ENCODE assay signal across 1 cellular context in genomic region chr3:188021502-188022040, GRCh38.
TF ChIP-seq lines count a peak whose summit lies in the region.

No MANE protein-coding gene starts in this region.

TF ChIP-seq in HepG2, 621 proteins besides CTCF, POLR2A, EP300 and RAD21 (continued from another document and continues in another):
- TF ChIP-seq, protein P1, sequence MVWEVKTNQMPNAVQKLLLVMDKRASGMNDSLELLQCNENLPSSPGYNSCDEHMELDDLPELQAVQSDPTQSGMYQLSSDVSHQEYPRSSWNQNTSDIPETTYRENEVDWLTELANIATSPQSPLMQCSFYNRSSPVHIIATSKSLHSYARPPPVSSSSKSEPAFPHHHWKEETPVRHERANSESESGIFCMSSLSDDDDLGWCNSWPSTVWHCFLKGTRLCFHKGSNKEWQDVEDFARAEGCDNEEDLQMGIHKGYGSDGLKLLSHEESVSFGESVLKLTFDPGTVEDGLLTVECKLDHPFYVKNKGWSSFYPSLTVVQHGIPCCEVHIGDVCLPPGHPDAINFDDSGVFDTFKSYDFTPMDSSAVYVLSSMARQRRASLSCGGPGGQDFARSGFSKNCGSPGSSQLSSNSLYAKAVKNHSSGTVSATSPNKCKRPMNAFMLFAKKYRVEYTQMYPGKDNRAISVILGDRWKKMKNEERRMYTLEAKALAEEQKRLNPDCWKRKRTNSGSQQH (CRISPR knock-in tag; IDR thresholded peaks at IDR 0.05; ENCODE audit: low read depth): no peak
- TF ChIP-seq ZFP41 (CRISPR knock-in tag; IDR thresholded peaks at IDR 0.05; ENCODE audit: borderline replicate concordance): no peak
- TF ChIP-seq ZNF619 (CRISPR knock-in tag; IDR thresholded peaks at IDR 0.05): no peak
- TF ChIP-seq WIZ (CRISPR knock-in tag; IDR thresholded peaks at IDR 0.05): no peak
- no peak for TF ChIP-seq ZNF225 (CRISPR knock-in tag; IDR thresholded peaks at IDR 0.05)
- TF ChIP-seq NFKBIZ (CRISPR knock-in tag; IDR thresholded peaks at IDR 0.05): no peak
- no peak for TF ChIP-seq KDM2A (CRISPR knock-in tag; IDR thresholded peaks at IDR 0.05; ENCODE audit: borderline replicate concordance, low read depth)
- no peak for TF ChIP-seq ZNF740 (CRISPR knock-in tag; IDR thresholded peaks at IDR 0.05)
- TF ChIP-seq ZNF772 (CRISPR knock-in tag; IDR thresholded peaks at IDR 0.05): no peak
- TF ChIP-seq ZSCAN21 (CRISPR knock-in tag; IDR thresholded peaks at IDR 0.05; ENCODE audit: borderline replicate concordance): no peak
- TF ChIP-seq, protein P2, sequence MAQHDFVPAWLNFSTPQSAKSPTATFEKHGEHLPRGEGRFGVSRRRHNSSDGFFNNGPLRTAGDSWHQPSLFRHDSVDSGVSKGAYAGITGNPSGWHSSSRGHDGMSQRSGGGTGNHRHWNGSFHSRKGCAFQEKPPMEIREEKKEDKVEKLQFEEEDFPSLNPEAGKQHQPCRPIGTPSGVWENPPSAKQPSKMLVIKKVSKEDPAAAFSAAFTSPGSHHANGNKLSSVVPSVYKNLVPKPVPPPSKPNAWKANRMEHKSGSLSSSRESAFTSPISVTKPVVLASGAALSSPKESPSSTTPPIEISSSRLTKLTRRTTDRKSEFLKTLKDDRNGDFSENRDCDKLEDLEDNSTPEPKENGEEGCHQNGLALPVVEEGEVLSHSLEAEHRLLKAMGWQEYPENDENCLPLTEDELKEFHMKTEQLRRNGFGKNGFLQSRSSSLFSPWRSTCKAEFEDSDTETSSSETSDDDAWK (CRISPR knock-in tag; IDR thresholded peaks at IDR 0.05): no peak
- TF ChIP-seq, protein P3, sequence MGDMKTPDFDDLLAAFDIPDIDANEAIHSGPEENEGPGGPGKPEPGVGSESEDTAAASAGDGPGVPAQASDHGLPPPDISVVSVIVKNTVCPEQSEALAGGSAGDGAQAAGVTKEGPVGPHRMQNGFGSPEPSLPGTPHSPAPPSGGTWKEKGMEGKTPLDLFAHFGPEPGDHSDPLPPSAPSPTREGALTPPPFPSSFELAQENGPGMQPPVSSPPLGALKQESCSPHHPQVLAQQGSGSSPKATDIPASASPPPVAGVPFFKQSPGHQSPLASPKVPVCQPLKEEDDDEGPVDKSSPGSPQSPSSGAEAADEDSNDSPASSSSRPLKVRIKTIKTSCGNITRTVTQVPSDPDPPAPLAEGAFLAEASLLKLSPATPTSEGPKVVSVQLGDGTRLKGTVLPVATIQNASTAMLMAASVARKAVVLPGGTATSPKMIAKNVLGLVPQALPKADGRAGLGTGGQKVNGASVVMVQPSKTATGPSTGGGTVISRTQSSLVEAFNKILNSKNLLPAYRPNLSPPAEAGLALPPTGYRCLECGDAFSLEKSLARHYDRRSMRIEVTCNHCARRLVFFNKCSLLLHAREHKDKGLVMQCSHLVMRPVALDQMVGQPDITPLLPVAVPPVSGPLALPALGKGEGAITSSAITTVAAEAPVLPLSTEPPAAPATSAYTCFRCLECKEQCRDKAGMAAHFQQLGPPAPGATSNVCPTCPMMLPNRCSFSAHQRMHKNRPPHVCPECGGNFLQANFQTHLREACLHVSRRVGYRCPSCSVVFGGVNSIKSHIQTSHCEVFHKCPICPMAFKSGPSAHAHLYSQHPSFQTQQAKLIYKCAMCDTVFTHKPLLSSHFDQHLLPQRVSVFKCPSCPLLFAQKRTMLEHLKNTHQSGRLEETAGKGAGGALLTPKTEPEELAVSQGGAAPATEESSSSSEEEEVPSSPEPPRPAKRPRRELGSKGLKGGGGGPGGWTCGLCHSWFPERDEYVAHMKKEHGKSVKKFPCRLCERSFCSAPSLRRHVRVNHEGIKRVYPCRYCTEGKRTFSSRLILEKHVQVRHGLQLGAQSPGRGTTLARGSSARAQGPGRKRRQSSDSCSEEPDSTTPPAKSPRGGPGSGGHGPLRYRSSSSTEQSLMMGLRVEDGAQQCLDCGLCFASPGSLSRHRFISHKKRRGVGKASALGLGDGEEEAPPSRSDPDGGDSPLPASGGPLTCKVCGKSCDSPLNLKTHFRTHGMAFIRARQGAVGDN (CRISPR knock-in tag; IDR thresholded peaks at IDR 0.05): peak; percentile 54
- no peak for TF ChIP-seq HNF1B (CRISPR knock-in tag; IDR thresholded peaks at IDR 0.05)
- peak; percentile 31; the same call in 1 of the 2 replicates for TF ChIP-seq ZNF503 (CRISPR knock-in tag; IDR thresholded peaks at IDR 0.05)
- no peak for TF ChIP-seq SKI (IDR thresholded peaks at IDR 0.05; ENCODE audit: partially characterized antibody)
- TF ChIP-seq MAFG (CRISPR knock-in tag; IDR thresholded peaks at IDR 0.05): no peak
- TF ChIP-seq, protein P4, sequence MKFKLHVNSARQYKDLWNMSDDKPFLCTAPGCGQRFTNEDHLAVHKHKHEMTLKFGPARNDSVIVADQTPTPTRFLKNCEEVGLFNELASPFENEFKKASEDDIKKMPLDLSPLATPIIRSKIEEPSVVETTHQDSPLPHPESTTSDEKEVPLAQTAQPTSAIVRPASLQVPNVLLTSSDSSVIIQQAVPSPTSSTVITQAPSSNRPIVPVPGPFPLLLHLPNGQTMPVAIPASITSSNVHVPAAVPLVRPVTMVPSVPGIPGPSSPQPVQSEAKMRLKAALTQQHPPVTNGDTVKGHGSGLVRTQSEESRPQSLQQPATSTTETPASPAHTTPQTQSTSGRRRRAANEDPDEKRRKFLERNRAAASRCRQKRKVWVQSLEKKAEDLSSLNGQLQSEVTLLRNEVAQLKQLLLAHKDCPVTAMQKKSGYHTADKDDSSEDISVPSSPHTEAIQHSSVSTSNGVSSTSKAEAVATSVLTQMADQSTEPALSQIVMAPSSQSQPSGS (CRISPR knock-in tag; IDR thresholded peaks at IDR 0.05): peak; percentile 36; the same call in 1 of the 2 replicates
- TF ChIP-seq, protein P5, sequence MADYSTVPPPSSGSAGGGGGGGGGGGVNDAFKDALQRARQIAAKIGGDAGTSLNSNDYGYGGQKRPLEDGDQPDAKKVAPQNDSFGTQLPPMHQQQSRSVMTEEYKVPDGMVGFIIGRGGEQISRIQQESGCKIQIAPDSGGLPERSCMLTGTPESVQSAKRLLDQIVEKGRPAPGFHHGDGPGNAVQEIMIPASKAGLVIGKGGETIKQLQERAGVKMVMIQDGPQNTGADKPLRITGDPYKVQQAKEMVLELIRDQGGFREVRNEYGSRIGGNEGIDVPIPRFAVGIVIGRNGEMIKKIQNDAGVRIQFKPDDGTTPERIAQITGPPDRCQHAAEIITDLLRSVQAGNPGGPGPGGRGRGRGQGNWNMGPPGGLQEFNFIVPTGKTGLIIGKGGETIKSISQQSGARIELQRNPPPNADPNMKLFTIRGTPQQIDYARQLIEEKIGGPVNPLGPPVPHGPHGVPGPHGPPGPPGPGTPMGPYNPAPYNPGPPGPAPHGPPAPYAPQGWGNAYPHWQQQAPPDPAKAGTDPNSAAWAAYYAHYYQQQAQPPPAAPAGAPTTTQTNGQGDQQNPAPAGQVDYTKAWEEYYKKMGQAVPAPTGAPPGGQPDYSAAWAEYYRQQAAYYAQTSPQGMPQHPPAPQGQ (CRISPR knock-in tag; IDR thresholded peaks at IDR 0.05; ENCODE audit: borderline replicate concordance): no peak
- TF ChIP-seq IRX3 (CRISPR knock-in tag; IDR thresholded peaks at IDR 0.05; ENCODE audit: borderline replicate concordance, low read depth): no peak
- TF ChIP-seq ZNF572 (CRISPR knock-in tag; IDR thresholded peaks at IDR 0.05): no peak
- TF ChIP-seq BRCA1 (CRISPR knock-in tag; IDR thresholded peaks at IDR 0.05): peak; percentile 18; the same call in 1 of the 2 replicates
- 0 out of 2 replicates have a peak, but pooled peaks have one; percentile 31 for TF ChIP-seq KDM4B (CRISPR knock-in tag; IDR thresholded peaks at IDR 0.05)
- 0 out of 2 replicates have a peak, but pooled peaks have one; percentile 47 for TF ChIP-seq TFE3 (CRISPR knock-in tag; IDR thresholded peaks at IDR 0.05)
- TF ChIP-seq NAIF1 (CRISPR knock-in tag; IDR thresholded peaks at IDR 0.05; ENCODE audit: borderline replicate concordance): no peak
- peak; percentile 15; the same call in 1 of the 2 replicates for TF ChIP-seq STAG1 (CRISPR knock-in tag; IDR thresholded peaks at IDR 0.05)
- no peak for TF ChIP-seq ZNF589 (CRISPR knock-in tag; conservative IDR thresholded peaks at IDR 0.05)
- peak; percentile 28 for TF ChIP-seq ZNF883 (CRISPR knock-in tag; IDR thresholded peaks at IDR 0.05; ENCODE audit: not compliant biosample characterization)
- no peak for TF ChIP-seq ZNF607 (CRISPR knock-in tag; IDR thresholded peaks at IDR 0.05; ENCODE audit: borderline replicate concordance)
- TF ChIP-seq TCF7L2 (IDR thresholded peaks at IDR 0.05; ENCODE audit: low read depth, low read length): no peak
- TF ChIP-seq ZNF605 (CRISPR knock-in tag; IDR thresholded peaks at IDR 0.05): no peak
- TF ChIP-seq, protein P6, sequence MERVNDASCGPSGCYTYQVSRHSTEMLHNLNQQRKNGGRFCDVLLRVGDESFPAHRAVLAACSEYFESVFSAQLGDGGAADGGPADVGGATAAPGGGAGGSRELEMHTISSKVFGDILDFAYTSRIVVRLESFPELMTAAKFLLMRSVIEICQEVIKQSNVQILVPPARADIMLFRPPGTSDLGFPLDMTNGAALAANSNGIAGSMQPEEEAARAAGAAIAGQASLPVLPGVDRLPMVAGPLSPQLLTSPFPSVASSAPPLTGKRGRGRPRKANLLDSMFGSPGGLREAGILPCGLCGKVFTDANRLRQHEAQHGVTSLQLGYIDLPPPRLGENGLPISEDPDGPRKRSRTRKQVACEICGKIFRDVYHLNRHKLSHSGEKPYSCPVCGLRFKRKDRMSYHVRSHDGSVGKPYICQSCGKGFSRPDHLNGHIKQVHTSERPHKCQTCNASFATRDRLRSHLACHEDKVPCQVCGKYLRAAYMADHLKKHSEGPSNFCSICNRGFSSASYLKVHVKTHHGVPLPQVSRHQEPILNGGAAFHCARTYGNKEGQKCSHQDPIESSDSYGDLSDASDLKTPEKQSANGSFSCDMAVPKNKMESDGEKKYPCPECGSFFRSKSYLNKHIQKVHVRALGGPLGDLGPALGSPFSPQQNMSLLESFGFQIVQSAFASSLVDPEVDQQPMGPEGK (CRISPR knock-in tag; IDR thresholded peaks at IDR 0.05): peak; percentile 31; the same call in 1 of the 2 replicates
- TF ChIP-seq HNRNPL (IDR thresholded peaks at IDR 0.05; ENCODE audit: low read depth, low read length): no peak
- TF ChIP-seq ATF7-NPFF (CRISPR knock-in tag; IDR thresholded peaks at IDR 0.05; ENCODE audit: low read depth): peak; percentile 37; the same call in 1 of the 2 replicates
- no peak for TF ChIP-seq ZNF468 (CRISPR knock-in tag; IDR thresholded peaks at IDR 0.05)
- TF ChIP-seq NR2F2 (IDR thresholded peaks at IDR 0.05; ENCODE audit: borderline replicate concordance, low read depth): peak; percentile 58; the same call in 1 of the 2 replicates
